In genomic region chr9:128092199-128092977, GRCh38 we compare ENCODE assay signal across 11 cellular contexts. TPM values are rescaled to one million over a fixed set of nuclear protein-coding genes. Genes with fewer than 3 reads are reported as not detected.
DNase-seq lines count a peak whose midpoint lies in the region; TF ChIP-seq lines count a peak whose summit lies in the region.
"Had no signal": no experiment of that assay in that cellular context is flagged by ENCODE, and none has a peak within 500 bp of the region (broad histone marks: within the 10 kb centered on the region; RNA-seq: fewer than 3 reads in every experiment).

No MANE protein-coding gene starts in this region.

- no peak overlapping the region for H2BK5ac ChIP-seq in mesenchymal stem cell (ENCODE audit: low read depth, low read length, poor library complexity, severe bottlenecking)

- no peaks in the 10 kb centered on the region for H3K27me3 ChIP-seq in mesenchymal stem cell (ENCODE audit: control insufficient read depth in 1 of 2, insufficient read depth in 1 of 2, low read length in 2 of 2)
- H3K27me3 ChIP-seq in testis: no peaks in the 10 kb centered on the region

- H3K4ac ChIP-seq in mesenchymal stem cell (ENCODE audit: low read depth in 1 of 2, low read length in 2 of 2): peak overlapping the region; percentile 5 to 29

- DNase-seq in T-helper 2 cell treated with Interferon-gamma antibody and Interleukin-4, amounts not matched to agents 5 μg/mL and 100 μg/mL, for 36 hours (ENCODE audit: low spot score): no peak
- DNase-seq in T-helper 2 cell: no peak
- no peak for DNase-seq in mesenchymal stem cell
- no peak for DNase-seq in testis
- no peak for DNase-seq in SKM-1 treated with dmso at 0.1 percent for 144 hours (lab: John Stamatoyannopoulos, UW; ENCODE audit: unreplicated experiment)
- DNase-seq in erythroblast (lab: John Stamatoyannopoulos, UW): no peak
- no peak for DNase-seq in OCI-M2 (lab: John Stamatoyannopoulos, UW; ENCODE audit: unreplicated experiment)
- DNase-seq: ACHN; activated CD8-positive, alpha-beta memory T cell treated with anti-CD3 and anti-CD28 coated beads, Interleukin-2, amount 50 U/mL, for 48 hours had no signal

- H3K4me1 Mint-ChIP-seq in T-helper 2 cell treated with Interferon-gamma antibody and Interleukin-4, amounts not matched to agents 5 μg/mL and 100 μg/mL, for 36 hours (ENCODE audit: low read depth): peaks cover 59% of the 10 kb centered on the region

- H3K27ac ChIP-seq in angular gyrus (ENCODE audit: low read depth, low read length) (peak overlapping the region; percentile 86), mesenchymal stem cell (ENCODE audit: low read length, poor library complexity, severe bottlenecking) (no peak overlapping the region), testis (peak overlapping the region; percentile 78 to 85)
- H3K27ac ChIP-seq: KMS-11 had no signal

- H3K36me3 ChIP-seq in mesenchymal stem cell (ENCODE audit: control insufficient read depth in 1 of 2, insufficient read depth in 2 of 2, low read depth in 1 of 2, low read length in 2 of 2) (peaks cover 0 to 8% of the 10 kb centered on the region in 2 experiments), testis (ENCODE audit: low read depth, missing control alignments) (no peaks in the 10 kb centered on the region)

- no peak overlapping the region for H2AFZ ChIP-seq in mesenchymal stem cell (ENCODE audit: low read depth, low read length)

- H2AK5ac ChIP-seq in mesenchymal stem cell (ENCODE audit: low read length, severe bottlenecking): no peak overlapping the region

- H3K79me1 ChIP-seq in mesenchymal stem cell (replicated peaks; ENCODE audit: low read length, poor library complexity, severe bottlenecking): peaks cover 38% of the 10 kb centered on the region

- H3K36me3 Mint-ChIP-seq in T-helper 2 cell treated with Interferon-gamma antibody and Interleukin-4, amounts not matched to agents 5 μg/mL and 100 μg/mL, for 36 hours (ENCODE audit: low read depth): peaks cover 17% of the 10 kb centered on the region

- TF ChIP-seq CTCF in testis (IDR thresholded peaks at IDR 0.05): no peak

- no peak overlapping the region for H3K4me2 ChIP-seq in mesenchymal stem cell (ENCODE audit: low read length, poor library complexity, severe bottlenecking)
- H3K4me2 ChIP-seq: KMS-11 had no signal

- H3K27ac Mint-ChIP-seq in T-helper 2 cell treated with Interferon-gamma antibody and Interleukin-4, amounts not matched to agents 5 μg/mL and 100 μg/mL, for 36 hours: peak overlapping the region; percentile 85

- peak overlapping the region; percentile 53 for H2BK15ac ChIP-seq in mesenchymal stem cell (ENCODE audit: low read depth, poor library complexity, severe bottlenecking)

- peak overlapping the region; percentile 90 for H3K9ac ChIP-seq in mesenchymal stem cell (ENCODE audit: low read length)
- H3K9ac ChIP-seq: KMS-11 had no signal

- H3K27me3 Mint-ChIP-seq in T-helper 2 cell treated with Interferon-gamma antibody and Interleukin-4, amounts not matched to agents 5 μg/mL and 100 μg/mL, for 36 hours (ENCODE audit: low read depth): no peaks in the 10 kb centered on the region

- H3K4me1 ChIP-seq in mesenchymal stem cell (ENCODE audit: control insufficient read depth, insufficient read depth, low read depth, low read length) (peaks cover 12% of the 10 kb centered on the region), testis (peaks cover 49% of the 10 kb centered on the region)

- intact Hi-C loops in testis (cut with DNase I; ENCODE audit: low total_unique reads): no loop called here

- no peak overlapping the region for H3K4me3 Mint-ChIP-seq in T-helper 2 cell treated with Interferon-gamma antibody and Interleukin-4, amounts not matched to agents 5 μg/mL and 100 μg/mL, for 36 hours

- H3K18ac ChIP-seq in mesenchymal stem cell (ENCODE audit: low read depth in 1 of 2, low read length in 2 of 2): peak overlapping the region; percentile 28 to 40

- H3K4me3 ChIP-seq in mesenchymal stem cell (ENCODE audit: insufficient read depth in 1 of 2, low read depth in 1 of 2, low read length in 2 of 2) (peak overlapping the region in 1 of 2 experiments; percentile 85), testis (no peak overlapping the region)

- H3K9me3 ChIP-seq in mesenchymal stem cell (ENCODE audit: control insufficient read depth, low read length) (no peaks in the 10 kb centered on the region), testis (no peaks in the 10 kb centered on the region)

- H3K23ac ChIP-seq in mesenchymal stem cell (ENCODE audit: low read length in 2 of 2): no peak overlapping the region

- H3K14ac ChIP-seq in mesenchymal stem cell (ENCODE audit: low read length in 2 of 2): no peak overlapping the region

- 85% methylated on average over 15 of the region's 16 CpGs for WGBS in mesenchymal stem cell
- 59 to 69% methylated on average over 10 to 16 of the region's 16 CpGs for WGBS in testis, 2 donors

- H2BK12ac ChIP-seq in mesenchymal stem cell (ENCODE audit: low read length in 2 of 2): peak overlapping the region in 1 of 2 experiments; percentile 59

- H3K9me3 Mint-ChIP-seq in T-helper 2 cell treated with Interferon-gamma antibody and Interleukin-4, amounts not matched to agents 5 μg/mL and 100 μg/mL, for 36 hours: no peaks in the 10 kb centered on the region

- H2BK120ac ChIP-seq in mesenchymal stem cell (ENCODE audit: low read depth, low read length): no peak overlapping the region

- peak overlapping the region; percentile 95 for H4K8ac ChIP-seq in mesenchymal stem cell (ENCODE audit: low read length)

- no peak for TF ChIP-seq POLR2A in testis (IDR thresholded peaks at IDR 0.05)
- TF ChIP-seq POLR2A in erythroblast (IDR thresholded peaks at IDR 0.05; ENCODE audit: low read length): no peak

- peak overlapping the region; percentile 79 for H4K91ac ChIP-seq in mesenchymal stem cell (ENCODE audit: low read length)

RNA-seq across cellular contexts. Expression of gene SLC25A25, which starts 24.4 kb away (rescaled TPM):
- 6.8 TPM for polyA plus RNA-seq in mesenchymal stem cell (2013, experiment 1 of 2)
- 6.4 TPM for polyA plus RNA-seq in mesenchymal stem cell (2013, experiment 2 of 2)
- 10 to 100 TPM; 19.1 to 21.1 TPM for total RNA-seq in testis
- polyA plus RNA-seq in testis (ENCODE audit: insufficient read depth, low read depth, low replicate concordance): 15.0 TPM

RNA-seq across cellular contexts. Expression of gene NAIF1, which starts 25.3 kb away (rescaled TPM):
- polyA plus RNA-seq in mesenchymal stem cell (2013, experiment 1 of 2): 6.5 TPM
- polyA plus RNA-seq in mesenchymal stem cell (2013, experiment 2 of 2): 6.1 TPM
- total RNA-seq in testis: 10 to 100 TPM; 18.5 to 19.4 TPM
- polyA plus RNA-seq in testis (ENCODE audit: insufficient read depth, low read depth, low replicate concordance): 25.1 TPM

RNA-seq across cellular contexts. Expression of gene PTGES2, which starts 35.1 kb away (rescaled TPM):
- polyA plus RNA-seq in mesenchymal stem cell (2013, experiment 1 of 2): 31.2 TPM
- 28.6 TPM for polyA plus RNA-seq in mesenchymal stem cell (2013, experiment 2 of 2)
- 10 to 100 TPM; 95.8 to 96.4 TPM for total RNA-seq in testis
- 53.1 TPM for polyA plus RNA-seq in testis (ENCODE audit: insufficient read depth, low read depth, low replicate concordance)

RNA-seq across cellular contexts. Expression of gene LCN2, which starts 56.9 kb away (rescaled TPM):
- not detected for polyA plus RNA-seq in mesenchymal stem cell (2013, experiment 1 of 2)
- not detected for polyA plus RNA-seq in mesenchymal stem cell (2013, experiment 2 of 2)
- not detected for total RNA-seq in testis
- polyA plus RNA-seq in testis (ENCODE audit: insufficient read depth, low read depth, low replicate concordance): 2.2 TPM
